23 cellular contexts compared by ENCODE assay signal in the genomic region with DNA sequence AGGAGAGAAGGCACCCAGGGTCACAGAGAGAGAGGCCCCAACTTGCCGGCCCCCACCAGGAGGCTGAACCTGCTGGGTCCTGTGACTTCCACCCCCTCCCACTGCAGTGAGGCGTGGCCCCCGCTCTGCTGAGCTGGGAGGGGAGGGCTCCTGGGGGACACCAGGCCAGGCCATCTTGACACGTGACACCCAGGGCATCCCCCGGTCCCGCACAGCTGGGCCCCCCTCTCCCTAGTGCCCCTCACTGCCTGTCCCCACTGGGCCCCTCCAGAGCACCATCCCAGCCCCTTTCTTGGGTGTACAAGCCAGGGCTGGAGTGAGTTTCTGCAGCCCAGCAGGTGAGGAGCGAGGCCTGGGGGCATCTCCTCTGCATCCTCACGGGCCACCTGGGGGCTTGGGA. TPM values are rescaled to one million over a fixed set of nuclear protein-coding genes. Genes with fewer than 3 reads are reported as not detected.
DNase-seq lines count a peak whose midpoint lies in the region; TF ChIP-seq lines count a peak whose summit lies in the region.
"Had no signal": no experiment of that assay in that cellular context is flagged by ENCODE, and none has a peak within 500 bp of the region (broad histone marks: within the 10 kb centered on the region; RNA-seq: fewer than 3 reads in every experiment).

No MANE protein-coding gene starts in this region.

- TF ChIP-seq EP300 in transverse colon (IDR thresholded peaks at IDR 0.05; ENCODE audit: low read depth): no peak

- H3K27me3 ChIP-seq in H7 (ENCODE audit: control insufficient read depth, insufficient read depth, low read length) (no peaks in the 10 kb centered on the region), NT2/D1 (ENCODE audit: insufficient read depth, insufficient read length) (no peaks in the 10 kb centered on the region), mesendoderm (ENCODE audit: insufficient read depth, low read length, poor library complexity) (no peaks in the 10 kb centered on the region), spleen (replicated peaks in 1 of 7) (peaks cover 0 to 17% (median 0%) of the 10 kb centered on the region in 7 donors), transverse colon (peaks cover 4% of the 10 kb centered on the region)

- H3K9me3 ChIP-seq in NT2/D1 (ENCODE audit: insufficient read depth, low read length) (no peaks in the 10 kb centered on the region), spleen (no peaks in the 10 kb centered on the region), transverse colon (no peaks in the 10 kb centered on the region)
- H3K9me3 ChIP-seq: A549, Caco-2 had no signal

- H4K8ac ChIP-seq in mesendoderm (ENCODE audit: low read depth, low read length): no peak overlapping the region

- no peaks in the 10 kb centered on the region for H3K79me1 ChIP-seq in mesendoderm (ENCODE audit: low read length)

- no peak overlapping the region for H2BK5ac ChIP-seq in mesendoderm (ENCODE audit: low read length)

- H3K9me3 Mint-ChIP-seq in Calu3 (ENCODE audit: low read depth, unreplicated experiment): no peaks in the 10 kb centered on the region
- H3K9me3 Mint-ChIP-seq: CD8-positive, alpha-beta T cell had no signal

- H3K4me1 Mint-ChIP-seq in Calu3 (ENCODE audit: low read depth, unreplicated experiment): no peaks in the 10 kb centered on the region

- CTCF ChIA-PET in Calu3 (lab: Charles Lee): no interaction called here

- H3K4me3 ChIP-seq in H7 (ENCODE audit: insufficient read depth, low read depth, low read length) (no peak overlapping the region), NT2/D1 (ENCODE audit: insufficient read length, low read depth) (no peak overlapping the region), mesendoderm (ENCODE audit: low read length) (no peak overlapping the region), spleen (no peak overlapping the region), transverse colon (no peak overlapping the region)
- H3K4me3 ChIP-seq: A549 had no signal

- H2AK5ac ChIP-seq in mesendoderm (ENCODE audit: low read length): no peak overlapping the region

- TF ChIP-seq CTCF in spleen (IDR thresholded peaks at IDR 0.05 in 8 of 11, conservative IDR thresholded peaks at IDR 0.05 in 3 of 11) (no peak), Calu3 (IDR thresholded peaks at IDR 0.05; ENCODE audit: unreplicated experiment) (no peak), transverse colon (IDR thresholded peaks at IDR 0.05) (no peak)

- H3K4me1 ChIP-seq in NT2/D1 (ENCODE audit: insufficient read depth, insufficient read length): peaks cover 19% of the 10 kb centered on the region
- no peaks in the 10 kb centered on the region for H3K4me1 ChIP-seq in mesendoderm (ENCODE audit: control insufficient read depth, low read depth, low read length)
- H3K4me1 ChIP-seq in spleen: peaks cover 0 to 9% (median 3%) of the 10 kb centered on the region in 6 donors
- H3K4me1 ChIP-seq in transverse colon: peaks cover 3 to 7% (median 5%) of the 10 kb centered on the region in 4 donors
- H3K4me1 ChIP-seq: A549, Caco-2 had no signal

- no peak overlapping the region for H3K27ac Mint-ChIP-seq in Calu3 (ENCODE audit: unreplicated experiment)
- H3K27ac Mint-ChIP-seq: CD8-positive, alpha-beta T cell had no signal

- H3K27me3 Mint-ChIP-seq in Calu3 (ENCODE audit: unreplicated experiment): peaks cover 68% of the 10 kb centered on the region

- H3K4ac ChIP-seq in mesendoderm (ENCODE audit: low read depth, low read length): no peak overlapping the region

- in situ Hi-C loops in transverse colon (cut with MboI; ENCODE audit: low pct_ligation_motif_present in 1 of 4, low pct_unique_long_range_greater_than_20kb in 1 of 4, low sequenced_read_pairs in 3 of 4): no loop called here

- no TSS peak for BruUV-seq in Calu3 (replicated peaks; lab: Mats Ljungman, UMichigan)

- H3K18ac ChIP-seq in mesendoderm (ENCODE audit: low read length): no peak overlapping the region

- intact Hi-C loops in spleen (cut with DNase I; ENCODE audit: low total_unique reads): no loop called here
- intact Hi-C loops in Calu3 (cut with micrococcal nuclease; ENCODE audit: unreplicated experiment): no loop called here
- intact Hi-C loops in transverse colon (cut with DNase I; ENCODE audit: low total_unique reads): no loop called here

- H3K9ac ChIP-seq in NT2/D1 (ENCODE audit: insufficient read length, low read depth) (peak overlapping the region; percentile 39), mesendoderm (ENCODE audit: low read length) (no peak overlapping the region)
- H3K9ac ChIP-seq: KMS-11 had no signal

- no peaks in the 10 kb centered on the region for H3K79me2 ChIP-seq in mesendoderm (ENCODE audit: control insufficient read depth, insufficient read depth, low read length)

- H3K36me3 Mint-ChIP-seq in Calu3 (ENCODE audit: insufficient read depth, unreplicated experiment): peaks cover 26% of the 10 kb centered on the region
- H3K36me3 Mint-ChIP-seq: CD8-positive, alpha-beta T cell had no signal

- H3K27ac ChIP-seq in mesendoderm (ENCODE audit: low read depth, low read length): no peak overlapping the region
- H3K27ac ChIP-seq in spleen: no peak overlapping the region
- no peak overlapping the region for H3K27ac ChIP-seq in transverse colon
- H3K27ac ChIP-seq: A549, C4-2B, KMS-11 had no signal

- no peak overlapping the region for H2BK15ac ChIP-seq in mesendoderm (replicated peaks; ENCODE audit: low read depth)

- no peak overlapping the region for H3K4me2 ChIP-seq in mesendoderm (ENCODE audit: low read length)
- H3K4me2 ChIP-seq: A549, KMS-11 had no signal

- H4K5ac ChIP-seq in mesendoderm (ENCODE audit: low read length): no peak overlapping the region

- no peak overlapping the region for H3K56ac ChIP-seq in mesendoderm (ENCODE audit: low read length)

- no peak overlapping the region for H3K4me3 Mint-ChIP-seq in Calu3 (ENCODE audit: low read depth, unreplicated experiment)
- H3K4me3 Mint-ChIP-seq: CD8-positive, alpha-beta T cell had no signal

- peak overlapping the region; percentile 66 for H3K23ac ChIP-seq in mesendoderm (ENCODE audit: low read length)

- no CpG with 5 or more reads among the region's 8 CpGs for WGBS in mesendoderm (ENCODE audit: extremely low coverage, insufficient coverage, low lambda C conversion rate)
- WGBS in spleen, 5 donors: 76 to 97% (median 79%) methylated on average over 6 to 8 of the region's 8 CpGs
- no CpG with 5 or more reads among the region's 8 CpGs for WGBS in transverse colon (ENCODE audit: low coverage in 1 of 2), 2 donors

- H2BK120ac ChIP-seq in mesendoderm (ENCODE audit: low read depth, low read length): no peak overlapping the region

- no peak for TF ChIP-seq POLR2A in spleen (IDR thresholded peaks at IDR 0.05)
- no peak for TF ChIP-seq POLR2A in transverse colon (IDR thresholded peaks at IDR 0.05)

- H3K36me3 ChIP-seq in H7 (replicated peaks; ENCODE audit: control insufficient read depth, insufficient read depth, low read length): no peaks in the 10 kb centered on the region
- peaks cover 4% of the 10 kb centered on the region for H3K36me3 ChIP-seq in NT2/D1 (ENCODE audit: insufficient read depth, insufficient read length, low read length)
- no peaks in the 10 kb centered on the region for H3K36me3 ChIP-seq in mesendoderm (ENCODE audit: control insufficient read depth, insufficient read depth, low read length)
- H3K36me3 ChIP-seq in spleen: peaks cover 0 to 7% (median under 1%) of the 10 kb centered on the region in 6 donors
- no peaks in the 10 kb centered on the region for H3K36me3 ChIP-seq in transverse colon

- DNase-seq in H7 (peak; percentile 76), NT2/D1 (ENCODE audit: low read depth, low spot score) (no peak), mesendoderm (no peak), spleen (peak; percentile 74), Calu3 (no peak), NCI-H1105 (lab: John Stamatoyannopoulos, UW) (no peak), transverse colon (no peak)
- DNase-seq: AML-193; Caco-2; CD8-positive, alpha-beta T cell; DMS 273 treated with DMSO at 0.1 percent for 48 hours; GF-D8; GOT3; MM.1S; NCI-H1417 treated with DMSO at 0.1 percent for 48 hours; NCI-H1694 treated with DMSO at 0.1 percent for 48 hours; NCI-H2081; NCI-H226; NCI-H510A had no signal

RNA-seq across cellular contexts. Expression of a gene that starts 12.4 kb away (rescaled TPM):
- total RNA-seq in H7 (2014; rRNA removed; shearing (Covaris generic)): 21.4 and 26.8 TPM in 2 replicates
- polyA plus RNA-seq in mesendoderm (2013, experiment 1 of 2): 51.1 TPM
- polyA plus RNA-seq in mesendoderm (2013, experiment 2 of 2): 52.2 TPM
- total RNA-seq in spleen (10 to 100 TPM; 10.0 to 29.2 (median 20.2) TPM), Calu3 (2022) (54.4 and 55.6 TPM in 2 replicates), transverse colon (10 to 100 TPM in 2 of 4 donors, 1 to 10 TPM in 2; 8.6 to 18.0 (median 10.5) TPM)
- 10 to 100 TPM; 12.6 to 33.6 (median 13.6) TPM for polyA plus RNA-seq in spleen

RNA-seq across cellular contexts. Expression of a gene that starts 22.3 kb away (rescaled TPM):
- 35.6 and 42.8 TPM in 2 replicates for total RNA-seq in H7 (2014; rRNA removed; shearing (Covaris generic))
- 43.1 TPM for polyA plus RNA-seq in mesendoderm (2013, experiment 1 of 2)
- polyA plus RNA-seq in mesendoderm (2013, experiment 2 of 2): 43.5 TPM
- total RNA-seq in spleen (100 to 1,000 TPM in 1 of 7 donors, 10 to 100 TPM in 6; 65.6 to 132 (median 83.6) TPM), Calu3 (2022) (105 and 114 TPM in 2 replicates), transverse colon (100 to 1,000 TPM in 1 of 4 donors, 10 to 100 TPM in 3; 49.1 to 127 (median 79.5) TPM)
- polyA plus RNA-seq in spleen: 10 to 100 TPM in 1 of 3 donors, 1 to 10 TPM in 2; 7.6 to 26.9 (median 8.8) TPM

RNA-seq across cellular contexts. Expression of a gene that starts 46.2 kb away (rescaled TPM):
- 0.38 and 0.41 TPM in 2 replicates for total RNA-seq in H7 (2014; rRNA removed; shearing (Covaris generic))
- polyA plus RNA-seq in mesendoderm (2013, experiment 1 of 2): 0.20 TPM
- polyA plus RNA-seq in mesendoderm (2013, experiment 2 of 2): 0.27 TPM
- total RNA-seq in spleen: under 1 TPM; 0.17 to 0.33 (median 0.23) TPM
- polyA plus RNA-seq in spleen: under 1 TPM; 0.06 to 0.07 (median 0.06) TPM
- total RNA-seq in Calu3 (2022): not detected in 2 replicates
- not detected for total RNA-seq in transverse colon
- total RNA-seq: HT1080 had no signal

Comparison
In these comparisons a context has a peak if more than half of its experiments do, and no peak if none do; other contexts are left out.
1. DNase-seq: peak in H7 (single experiment) and spleen (single experiment); none in NT2/D1 (single experiment), mesendoderm (single experiment), Calu3 (single experiment), NCI-H1105 (single experiment) and transverse colon (single experiment).